ENCODE assay signal across 18 cellular contexts in genomic region chr2:101882948-101883347, GRCh38.
DNase-seq lines count a peak whose midpoint lies in the region; ATAC-seq and TF ChIP-seq lines count a peak whose summit lies in the region.
"Had no signal": no experiment of that assay in that cellular context is flagged by ENCODE, and none has a peak within 500 bp of the region (broad histone marks: within the 10 kb centered on the region; RNA-seq: fewer than 3 reads in every experiment).

No MANE protein-coding gene starts in this region.

- H3K4me1 ChIP-seq in neutrophil (ENCODE audit: control insufficient read depth in 1 of 2, insufficient read depth in 1 of 2, low read depth in 1 of 2, low read length in 1 of 2), result peaks cover 11 to 13% of the 10 kb centered on the region in 2 experiments

- H3K36me3 Mint-ChIP-seq in activated naive CD4-positive, alpha-beta T cell treated with anti-CD3 and anti-CD28 coated beads, Interleukin-2, amount 50 U/mL, for 72 hours, result peaks cover 0 to 32% of the 10 kb centered on the region in 2 donors
- peaks cover 46% of the 10 kb centered on the region for H3K36me3 Mint-ChIP-seq in activated naive CD4-positive, alpha-beta T cell treated with anti-CD3 and anti-CD28 coated beads for 36 hours (ENCODE audit: low read depth)
- peaks cover 39% of the 10 kb centered on the region for H3K36me3 Mint-ChIP-seq in HFFc6 (ENCODE audit: low read depth)

- ATAC-seq in activated naive CD4-positive, alpha-beta T cell treated with anti-CD3 and anti-CD28 coated beads, Interleukin-2, amount 50 U/mL, for 72 hours, result no peak

- H3K4me3 ChIP-seq in neutrophil (ENCODE audit: low read depth in 1 of 2, low read length in 1 of 2), result no peak overlapping the region

- CTCF ChIA-PET in activated naive CD4-positive, alpha-beta T cell treated with anti-CD3 and anti-CD28 coated beads for 36 hours (lab: Charles Lee), result interaction anchor here (0.6 to 3.2 kb wide), 27 partner anchors 9 to 566 kb away, joined by 3 to 59 read pairs (median 4); no protein-coding TSS in a partner anchor

- no peaks in the 10 kb centered on the region for H3K9me3 ChIP-seq in neutrophil

- peaks cover 17% of the 10 kb centered on the region for H3K4me1 Mint-ChIP-seq in activated naive CD4-positive, alpha-beta T cell treated with anti-CD3 and anti-CD28 coated beads for 36 hours (ENCODE audit: low read depth)
- peaks cover 58% of the 10 kb centered on the region for H3K4me1 Mint-ChIP-seq in HFFc6 (ENCODE audit: low read depth)

- no peaks in the 10 kb centered on the region for H3K27me3 Mint-ChIP-seq in activated naive CD4-positive, alpha-beta T cell treated with anti-CD3 and anti-CD28 coated beads for 36 hours (ENCODE audit: low read depth)
- no peaks in the 10 kb centered on the region for H3K27me3 Mint-ChIP-seq in HFFc6 (ENCODE audit: insufficient read depth)

- H3K36me3 ChIP-seq in neutrophil, result peaks cover 60% of the 10 kb centered on the region

- H3K27ac Mint-ChIP-seq in activated naive CD4-positive, alpha-beta T cell treated with anti-CD3 and anti-CD28 coated beads, Interleukin-2, amount 50 U/mL, for 72 hours, result peak overlapping the region; percentile 25 to 58
- no peak overlapping the region for H3K27ac Mint-ChIP-seq in activated naive CD4-positive, alpha-beta T cell treated with anti-CD3 and anti-CD28 coated beads for 36 hours
- peak overlapping the region; percentile 10; the same call in 1 of the 2 replicates for H3K27ac Mint-ChIP-seq in HFFc6

- peaks cover 0 to 3% of the 10 kb centered on the region in 2 donors for H3K9me3 Mint-ChIP-seq in activated naive CD4-positive, alpha-beta T cell treated with anti-CD3 and anti-CD28 coated beads, Interleukin-2, amount 50 U/mL, for 72 hours
- H3K9me3 Mint-ChIP-seq in activated naive CD4-positive, alpha-beta T cell treated with anti-CD3 and anti-CD28 coated beads for 36 hours, result no peaks in the 10 kb centered on the region
- no peaks in the 10 kb centered on the region for H3K9me3 Mint-ChIP-seq in HFFc6

- intact Hi-C loops in activated naive CD4-positive, alpha-beta T cell treated with anti-CD3 and anti-CD28 coated beads for 36 hours (cut with micrococcal nuclease), result loop anchor here (1.0 to 5.0 kb wide), 3 partner anchors 139 to 474 kb away; partner anchors contain the start of gene IL18R1

- H3K27ac ChIP-seq in neutrophil, result peak overlapping the region; percentile 54

- TF ChIP-seq CTCF in HFFc6 (IDR thresholded peaks at IDR 0.05), result no peak
- TF ChIP-seq CTCF in neutrophil (IDR thresholded peaks at IDR 0.05), result no peak

- no peak for DNase-seq in activated naive CD4-positive, alpha-beta T cell treated with anti-CD3 and anti-CD28 coated beads, Interleukin-2, amount 50 U/mL, for 72 hours (ENCODE audit: low spot score in 2 of 2)
- DNase-seq in activated naive CD4-positive, alpha-beta T cell treated with anti-CD3 and anti-CD28 coated beads for 36 hours, result no peak
- no peak for DNase-seq in HFFc6
- peak; percentile 12 to 30 for DNase-seq in erythroblast (lab: John Stamatoyannopoulos, UW)
- DNase-seq in NCI-H69 (lab: John Stamatoyannopoulos, UW), result no peak
- DNase-seq in HuH-7.5 (ENCODE audit: low spot score), result no peak
- DNase-seq in activated CD4-positive, CD25-positive, alpha-beta regulatory T cell (lab: John Stamatoyannopoulos, UW), result no peak
- DNase-seq: C1 segment of cervical spinal cord; EL; IMR-90; Kasumi-1; NCI-H1105; NCI-H1694 treated with DMSO at 0.1 percent for 48 hours; NCI-H2107; NCI-H446; NK-92 treated with Interleukin-12 subunit alpha and Interleukin-12 subunit beta, amount 100 ng/mL, for 24 hours; SHP77 treated with DMSO at 0.1 percent for 48 hours had no signal

- no peaks in the 10 kb centered on the region for H3K27me3 ChIP-seq in neutrophil

- no peak for TF ChIP-seq POLR2A in erythroblast (IDR thresholded peaks at IDR 0.05; ENCODE audit: low read length)

- no peak overlapping the region for H3K4me3 Mint-ChIP-seq in activated naive CD4-positive, alpha-beta T cell treated with anti-CD3 and anti-CD28 coated beads for 36 hours
- no peak overlapping the region for H3K4me3 Mint-ChIP-seq in HFFc6

Comparison
In these comparisons a context has a peak if more than half of its experiments do, and no peak if none do; other contexts are left out.
1. DNase-seq: peak in erythroblast (2 of 2); none in activated naive CD4-positive, alpha-beta T cell treated with anti-CD3 and anti-CD28 coated beads, Interleukin-2, amount 50 U/mL, for 72 hours (0 of 2), activated naive CD4-positive, alpha-beta T cell treated with anti-CD3 and anti-CD28 coated beads for 36 hours (single experiment), HFFc6 (single experiment), NCI-H69 (single experiment), HuH-7.5 (single experiment) and activated CD4-positive, CD25-positive, alpha-beta regulatory T cell (0 of 4).